Comparison of ENCODE assay signal across 8 cellular contexts in genomic region chr1:39788758-39789570, GRCh38. TPM values are rescaled to one million over a fixed set of nuclear protein-coding genes. Genes with fewer than 3 reads are reported as not detected.
DNase-seq lines count a peak whose midpoint lies in the region; ATAC-seq, FAIRE-seq and TF ChIP-seq lines count a peak whose summit lies in the region.

Gene BMP8B (minus strand): TSS chr1:39788865. CDS start chr1:39788485, 380 bp downstream.

- peak within 1 kb of the TSS; percentile 66 for H3K4me3 ChIP-seq in HL-60 (replicated peaks; ENCODE audit: insufficient read depth, low read length)
- H3K4me3 ChIP-seq in pancreas, result peak within 1 kb of the TSS; percentile 33 to 77 (median 57)

- TF ChIP-seq POLR2A in GM18505 (IDR thresholded peaks at IDR 0.05; ENCODE audit: borderline replicate concordance, extremely low read depth, insufficient read depth, insufficient read length), result peak; percentile 66

- WGBS in pancreas, 2 donors, result 0 to 2% methylated on average over 33 to 91 of the region's 91 CpGs

- DNase-seq in 8988T (peak; percentile 88), HL-60 (ENCODE audit: low read depth in 1 of 2, low spot score in 1 of 2) (peak in 1 of 2 experiments; percentile 69), OCI-M1 (lab: John Stamatoyannopoulos, UW) (peak; percentile 79), Right ventricle myocardium superior (peak; percentile 76), pancreas (peak; percentile 75 to 92 (median 86)), KG1 (lab: John Stamatoyannopoulos, UW) (no peak)
- DNase-seq in activated T-helper 9 cell treated with anti-CD3 and anti-CD28 coated beads, Interleukin-2, amount 50 U/mL, for 16 hours (ENCODE audit: low read depth), result peak; percentile 38

- TF ChIP-seq CTCF in HL-60 (IDR thresholded peaks at IDR 0.05; ENCODE audit: insufficient read depth, low read length), result no peak
- no peak for TF ChIP-seq CTCF in pancreas (IDR thresholded peaks at IDR 0.05)

- H3K36me3 ChIP-seq in pancreas, result no peaks in the 10 kb centered on the region

- intact Hi-C loops in Right ventricle myocardium superior (cut with DNase I), result no loop called here
- intact Hi-C loops in pancreas (cut with DNase I), result no loop called here

- peaks cover 7% of the 10 kb centered on the region for H3K27me3 ChIP-seq in HL-60 (ENCODE audit: insufficient read depth, poor library complexity, severe bottlenecking)
- no peaks in the 10 kb centered on the region for H3K27me3 ChIP-seq in pancreas

- peak; percentile 55 for ATAC-seq in GM18505 (IDR thresholded peaks at IDR 0.05; ENCODE audit: unreplicated experiment)
- ATAC-seq in Right ventricle myocardium superior (ENCODE audit: poor library complexity), result peak; percentile 77
- peak; percentile 90 to 91 (median 90) for ATAC-seq in pancreas

- H3K9me3 ChIP-seq in pancreas, result no peaks in the 10 kb centered on the region

- H3K4me1 ChIP-seq in pancreas, result peaks cover 0 to 9% (median 0%) of the 10 kb centered on the region in 3 donors

- FAIRE-seq in pancreas (lab: Jason Lieb, UNC), result no peak

- H3K27ac ChIP-seq in HL-60 (replicated peaks), result no peak within 1 kb of the TSS
- H3K27ac ChIP-seq in pancreas, result peak within 1 kb of the TSS; percentile 61 to 73 (median 67)

RNA-seq across cellular contexts. Expression of gene BMP8B, which starts in this region (rescaled TPM):
- total RNA-seq in Right ventricle myocardium superior, result 0.27 TPM
- total RNA-seq in pancreas, result 1 to 10 TPM; 2.4 to 6.4 (median 3.7) TPM
- 1 to 10 TPM; 1.4 to 3.0 TPM for polyA plus RNA-seq in pancreas

Comparison
In these comparisons a context has a peak if more than half of its experiments do, and no peak if none do; other contexts are left out.
1. Peak in DNase-seq and ATAC-seq in Right ventricle myocardium superior; RNA of the gene not detected or under 1 TPM.